1 cellular context compared by ENCODE assay signal in genomic region chr13:66180806-66181205, GRCh38.
TF ChIP-seq lines count a peak whose summit lies in the region.

No MANE protein-coding gene starts in this region.

TF ChIP-seq in GM23338, 12 proteins besides CTCF, POLR2A, EP300 and RAD21 (continued from another document):
- TF ChIP-seq REST (IDR thresholded peaks at IDR 0.05; ENCODE audit: unreplicated experiment) (no peak), ZNF331 (CRISPR knock-in tag; IDR thresholded peaks at IDR 0.05; ENCODE audit: low read depth) (no peak)
